In the genomic region with DNA sequence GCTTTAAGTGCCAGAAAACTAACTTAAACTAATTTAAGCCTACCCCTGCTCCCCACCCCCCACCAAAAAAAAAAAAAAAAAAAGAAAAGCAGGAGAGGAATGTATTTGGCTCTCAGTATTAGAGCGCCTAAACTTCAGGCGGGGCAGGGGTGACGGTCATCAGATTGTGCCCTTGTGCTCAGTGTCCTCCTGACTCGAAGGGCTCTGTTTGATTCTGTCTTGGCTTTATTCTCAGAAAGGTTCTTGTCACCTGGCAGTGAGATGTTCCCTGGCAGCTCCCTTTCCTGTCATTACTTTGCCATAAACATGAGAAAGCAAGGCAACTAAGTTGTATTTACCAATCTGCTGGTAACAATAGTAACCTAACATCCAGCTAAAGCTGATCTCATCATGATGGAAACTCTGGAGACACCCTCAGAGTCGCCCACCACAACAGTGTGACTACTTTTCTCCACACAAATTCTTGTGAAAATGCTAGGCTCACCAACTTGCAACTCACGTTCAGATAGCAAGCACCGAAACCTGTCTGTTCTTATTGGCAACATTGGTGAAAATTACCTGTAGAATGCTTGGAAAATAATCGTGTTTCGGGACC, we compare ENCODE assay signal across 17 cellular contexts. TPM values are rescaled to one million over a fixed set of nuclear protein-coding genes. Genes with fewer than 3 reads are reported as not detected.
DNase-seq lines count a peak whose midpoint lies in the region; ATAC-seq, FAIRE-seq and TF ChIP-seq lines count a peak whose summit lies in the region.
"Had no signal": no experiment of that assay in that cellular context is flagged by ENCODE, and none has a peak within 500 bp of the region (broad histone marks: within the 10 kb centered on the region; RNA-seq: fewer than 3 reads in every experiment).

No MANE protein-coding gene starts in this region.

- peak; percentile 84 for ATAC-seq in stimulated activated naive CD8-positive, alpha-beta T cell treated with anti-CD3 and anti-CD28 coated beads, Interleukin-15, Interleukin-2, amounts not matched to agents 100 U/mL and 50 U/mL, for 24 hours
- no peak for ATAC-seq in GM18858 (IDR thresholded peaks at IDR 0.05; ENCODE audit: unreplicated experiment)
- no peak for ATAC-seq in HG02852 (IDR thresholded peaks at IDR 0.05; ENCODE audit: unreplicated experiment)

- dilution Hi-C loops in keratinocyte (cut with MboI; ENCODE audit: extremely low pct_ligation_motif_present, low sequenced_read_pairs), result no loop called here

- H3K9me3 ChIP-seq in keratinocyte (ENCODE audit: control insufficient read depth, low read depth, low read length), result no peaks in the 10 kb centered on the region
- H3K9me3 ChIP-seq: HAP-1, spleen had no signal

- H3K4me1 ChIP-seq in keratinocyte (ENCODE audit: control insufficient read depth, extremely low read depth, insufficient read depth, low read length), result peaks cover 5% of the 10 kb centered on the region
- H3K4me1 ChIP-seq: HAP-1, spleen had no signal

- H3K4me1 Mint-ChIP-seq in activated T-helper 1 cell treated with anti-CD3 and anti-CD28 coated beads, Interleukin-12 subunit alpha, Interleukin-12 subunit beta, Interleukin-2, Interleukin-4 antibody, amounts not matched to agents 30 ng/mL and 10 ng/mL and 1 ng/mL, durations not matched to agents 14 hours and 24 hours and 36 hours (ENCODE audit: low read depth), result peaks cover 37% of the 10 kb centered on the region

- no peaks in the 10 kb centered on the region for H3K36me3 Mint-ChIP-seq in activated T-helper 1 cell treated with anti-CD3 and anti-CD28 coated beads, Interleukin-12 subunit alpha, Interleukin-12 subunit beta, Interleukin-2, Interleukin-4 antibody, amounts not matched to agents 30 ng/mL and 10 ng/mL and 1 ng/mL, durations not matched to agents 14 hours and 24 hours and 36 hours (ENCODE audit: low read depth)

- H4K20me1 ChIP-seq in keratinocyte (ENCODE audit: control insufficient read depth, extremely low read depth, insufficient read depth, low read length), result no peaks in the 10 kb centered on the region

- no peaks in the 10 kb centered on the region for H3K9me3 Mint-ChIP-seq in activated T-helper 1 cell treated with anti-CD3 and anti-CD28 coated beads, Interleukin-12 subunit alpha, Interleukin-12 subunit beta, Interleukin-2, Interleukin-4 antibody, amounts not matched to agents 30 ng/mL and 10 ng/mL and 1 ng/mL, durations not matched to agents 14 hours and 24 hours and 36 hours

- H3K27ac Mint-ChIP-seq in activated T-helper 1 cell treated with anti-CD3 and anti-CD28 coated beads, Interleukin-12 subunit alpha, Interleukin-12 subunit beta, Interleukin-2, Interleukin-4 antibody, amounts not matched to agents 30 ng/mL and 10 ng/mL and 1 ng/mL, durations not matched to agents 14 hours and 24 hours and 36 hours, result peak overlapping the region; percentile 88

- H3K4me3 Mint-ChIP-seq in activated T-helper 1 cell treated with anti-CD3 and anti-CD28 coated beads, Interleukin-12 subunit alpha, Interleukin-12 subunit beta, Interleukin-2, Interleukin-4 antibody, amounts not matched to agents 30 ng/mL and 10 ng/mL and 1 ng/mL, durations not matched to agents 14 hours and 24 hours and 36 hours, result peak overlapping the region; percentile 64

- H3K4me2 ChIP-seq in keratinocyte (ENCODE audit: control insufficient read depth, extremely low read depth, insufficient read depth, low read depth, low read length), result no peak overlapping the region

- no peak overlapping the region for H3K27ac ChIP-seq in keratinocyte (ENCODE audit: control insufficient read depth, insufficient read depth, low read length)
- H3K27ac ChIP-seq: spleen had no signal

- no peaks in the 10 kb centered on the region for H3K36me3 ChIP-seq in keratinocyte (ENCODE audit: control insufficient read depth in 2 of 2, extremely low read depth in 1 of 2, insufficient read depth in 2 of 2, low read length in 2 of 2)
- H3K36me3 ChIP-seq: HAP-1, spleen had no signal

- DNase-seq in activated CD4-positive, alpha-beta T cell treated with anti-CD3 and anti-CD28 coated beads for 48 hours, result peak; percentile 66
- no peak for DNase-seq in activated CD4-positive, alpha-beta T cell treated with anti-CD3 and anti-CD28 coated beads for 1 hour
- DNase-seq in activated T-helper 1 cell treated with anti-CD3 and anti-CD28 coated beads, Interleukin-12 subunit alpha, Interleukin-12 subunit beta, Interleukin-2, Interleukin-4 antibody, amounts not matched to agents 30 ng/mL and 10 ng/mL and 1 ng/mL, durations not matched to agents 14 hours and 24 hours and 36 hours (ENCODE audit: low spot score), result no peak
- DNase-seq in keratinocyte (ENCODE audit: low read depth, low spot score), result no peak
- peak; percentile 58 for DNase-seq in stimulated activated naive CD8-positive, alpha-beta T cell treated with anti-CD3 and anti-CD28 coated beads, Interleukin-15, Interleukin-2, amounts not matched to agents 100 U/mL and 50 U/mL, for 24 hours
- DNase-seq in hepatic stellate cell (ENCODE audit: low spot score), result no peak
- DNase-seq: activated effector memory CD4-positive, alpha-beta T cell treated with anti-CD3 and anti-CD28 coated beads, Interleukin-2, amount 50 U/mL, for 16 hours; foreskin melanocyte; Kasumi-1; NCI-H2171; PC-9; spleen; T-helper 9 cell had no signal

- FAIRE-seq in keratinocyte (lab: Jason Lieb, UNC), result peak; percentile 39

- H3K9ac ChIP-seq in keratinocyte (ENCODE audit: control insufficient read depth, extremely low read depth, insufficient read depth, low read length), result no peak overlapping the region

- no peak overlapping the region for H3K4me3 ChIP-seq in keratinocyte (ENCODE audit: control insufficient read depth in 2 of 3, extremely low read depth in 1 of 3, insufficient read depth in 2 of 3, low read depth in 1 of 3, low read length in 3 of 3)
- H3K4me3 ChIP-seq: HAP-1, PC-9, spleen had no signal

- H3K27me3 ChIP-seq in keratinocyte (ENCODE audit: control insufficient read depth, extremely low read depth, insufficient read depth, low read length), result no peaks in the 10 kb centered on the region
- H3K27me3 ChIP-seq: spleen had no signal

- no peaks in the 10 kb centered on the region for H3K27me3 Mint-ChIP-seq in activated T-helper 1 cell treated with anti-CD3 and anti-CD28 coated beads, Interleukin-12 subunit alpha, Interleukin-12 subunit beta, Interleukin-2, Interleukin-4 antibody, amounts not matched to agents 30 ng/mL and 10 ng/mL and 1 ng/mL, durations not matched to agents 14 hours and 24 hours and 36 hours (ENCODE audit: insufficient read depth)

- no peak for TF ChIP-seq CTCF in keratinocyte (optimal IDR thresholded peaks at IDR 0.05 in 1 of 3, IDR thresholded peaks at IDR 0.05 in 1 of 3, conservative IDR thresholded peaks at IDR 0.05 in 1 of 3; ENCODE audit: extremely low read depth in 1 of 3, insufficient read depth in 2 of 3, low read length in 3 of 3)

- no peak overlapping the region for H2AFZ ChIP-seq in keratinocyte (ENCODE audit: control insufficient read depth, low read length)
- H2AFZ ChIP-seq: PC-9 had no signal

- H3K79me2 ChIP-seq in keratinocyte (ENCODE audit: control insufficient read depth, insufficient read depth, low read length), result no peaks in the 10 kb centered on the region

- intact Hi-C loops in activated T-helper 1 cell treated with anti-CD3 and anti-CD28 coated beads, Interleukin-12 subunit alpha, Interleukin-12 subunit beta, Interleukin-2, Interleukin-4 antibody, amounts not matched to agents 30 ng/mL and 10 ng/mL and 1 ng/mL, durations not matched to agents 14 hours and 24 hours and 36 hours (cut with micrococcal nuclease), result loop anchor here (1.0 to 2.0 kb wide), 7 partner anchors 15 to 82 kb away; no protein-coding TSS in a partner anchor

- H3K9me1 ChIP-seq in keratinocyte (ENCODE audit: control insufficient read depth, extremely low read depth, insufficient read depth, low read length), result no peaks in the 10 kb centered on the region

RNA-seq across cellular contexts. Expression of gene WNK1, which starts 39.0 kb away (rescaled TPM):
- 164 and 178 TPM in 2 replicates for total RNA-seq in activated T-helper 1 cell treated with anti-CD3 and anti-CD28 coated beads, Interleukin-12 subunit alpha, Interleukin-12 subunit beta, Interleukin-2, Interleukin-4 antibody, amounts not matched to agents 30 ng/mL and 10 ng/mL and 1 ng/mL, durations not matched to agents 14 hours and 24 hours and 36 hours
- polyA plus RNA-seq in keratinocyte, result 72.3 to 127 TPM (median 73.9 TPM) in 3 replicates
- polyA plus RNA-seq in keratinocyte (2011; ENCODE audit: low read depth), result 360 TPM
- 92.3 and 106 TPM in 2 replicates for polyA plus RNA-seq in keratinocyte (2011; cell fraction: cytosol; rRNA removed)
- 202 and 258 TPM in 2 replicates for polyA plus RNA-seq in keratinocyte (2011; cell fraction: nucleus; rRNA removed)
- polyA plus RNA-seq in keratinocyte (2012; ENCODE audit: low replicate concordance), result 79.1 and 106 TPM in 2 replicates
- 289 to 460 TPM (median 360 TPM) in 3 replicates for polyA minus RNA-seq in keratinocyte
- polyA minus RNA-seq in keratinocyte (2011; cell fraction: cytosol; rRNA and poly(A)+ RNA removed), result 279 TPM
- polyA minus RNA-seq in keratinocyte (2011; cell fraction: nucleus; rRNA and poly(A)+ RNA removed), result 384 and 783 TPM in 2 replicates

RNA-seq across cellular contexts. Expression of gene NINJ2, which starts 50.1 kb away (rescaled TPM):
- 4.8 and 6.8 TPM in 2 replicates for total RNA-seq in activated T-helper 1 cell treated with anti-CD3 and anti-CD28 coated beads, Interleukin-12 subunit alpha, Interleukin-12 subunit beta, Interleukin-2, Interleukin-4 antibody, amounts not matched to agents 30 ng/mL and 10 ng/mL and 1 ng/mL, durations not matched to agents 14 hours and 24 hours and 36 hours
- polyA plus RNA-seq in keratinocyte, result 0.53 to 0.94 TPM (median 0.58 TPM) in 3 replicates
- polyA plus RNA-seq in keratinocyte (2011; ENCODE audit: low read depth), result 0.42 TPM
- 0.90 and 1.4 TPM in 2 replicates for polyA plus RNA-seq in keratinocyte (2011; cell fraction: cytosol; rRNA removed)
- 0.28 and 0.69 TPM in 2 replicates for polyA plus RNA-seq in keratinocyte (2011; cell fraction: nucleus; rRNA removed)
- 0.84 and 2.0 TPM in 2 replicates for polyA plus RNA-seq in keratinocyte (2012; ENCODE audit: low replicate concordance)
- 0.61 to 2.1 TPM in 2 of 3 replicates, not detected in the other for polyA minus RNA-seq in keratinocyte
- polyA minus RNA-seq in keratinocyte (2011; cell fraction: cytosol; rRNA and poly(A)+ RNA removed), result not detected
- not detected in 2 replicates for polyA minus RNA-seq in keratinocyte (2011; cell fraction: nucleus; rRNA and poly(A)+ RNA removed)
- total RNA-seq: A673 had no signal

Comparison
In these comparisons a context has a peak if more than half of its experiments do, and no peak if none do; other contexts are left out.
1. DNase-seq: peak in activated CD4-positive, alpha-beta T cell treated with anti-CD3 and anti-CD28 coated beads for 48 hours (single experiment) and stimulated activated naive CD8-positive, alpha-beta T cell treated with anti-CD3 and anti-CD28 coated beads, Interleukin-15, Interleukin-2, amounts not matched to agents 100 U/mL and 50 U/mL, for 24 hours (single experiment); none in activated CD4-positive, alpha-beta T cell treated with anti-CD3 and anti-CD28 coated beads for 1 hour (single experiment), activated T-helper 1 cell treated with anti-CD3 and anti-CD28 coated beads, Interleukin-12 subunit alpha, Interleukin-12 subunit beta, Interleukin-2, Interleukin-4 antibody, amounts not matched to agents 30 ng/mL and 10 ng/mL and 1 ng/mL, durations not matched to agents 14 hours and 24 hours and 36 hours (single experiment), keratinocyte (single experiment) and hepatic stellate cell (single experiment).